Comparison of ENCODE assay signal across 26 cellular contexts in the genomic region with DNA sequence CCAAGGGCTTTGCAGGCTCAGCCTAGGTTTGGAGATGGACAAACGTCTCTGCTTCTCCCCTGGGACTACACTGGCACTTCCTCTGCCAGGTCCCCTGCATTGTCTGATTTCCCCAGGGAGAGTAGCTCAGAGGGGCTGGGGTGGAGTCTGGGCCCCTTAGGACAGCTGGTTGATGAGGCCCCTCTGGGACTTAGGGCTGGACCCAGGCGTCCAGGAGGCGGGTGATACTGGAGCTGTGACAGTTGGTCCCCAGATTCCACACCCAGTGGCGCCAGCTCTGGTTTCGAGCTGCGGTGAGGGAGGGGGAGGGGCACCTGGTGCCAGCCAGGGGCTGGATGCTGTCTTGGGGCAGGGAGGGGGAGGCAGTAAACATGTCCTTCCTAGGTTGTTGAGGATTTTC. TPM values are rescaled to one million over a fixed set of nuclear protein-coding genes. Genes with fewer than 3 reads are reported as not detected.
DNase-seq lines count a peak whose midpoint lies in the region; ATAC-seq and TF ChIP-seq lines count a peak whose summit lies in the region.
"Had no signal": no experiment of that assay in that cellular context is flagged by ENCODE, and none has a peak within 500 bp of the region (broad histone marks: within the 10 kb centered on the region; RNA-seq: fewer than 3 reads in every experiment).

No MANE protein-coding gene starts in this region.

- H3K9me2 ChIP-seq in MM.1S (replicated peaks; ENCODE audit: insufficient read depth, low read length): no peaks in the 10 kb centered on the region

- H3K4me3 Mint-ChIP-seq in CD14-positive monocyte (peak overlapping the region in 1 of 2 donors; percentile 59), endothelial cell (ENCODE audit: unreplicated experiment) (no peak overlapping the region)
- H3K4me3 Mint-ChIP-seq: CD4-positive, alpha-beta memory T cell had no signal

- H3K27me3 Mint-ChIP-seq in CD14-positive monocyte (ENCODE audit: low read depth in 3 of 3): peaks cover 67 to 82% (median 76%) of the 10 kb centered on the region in 3 donors
- H3K27me3 Mint-ChIP-seq in endothelial cell (ENCODE audit: unreplicated experiment): peaks cover 3% of the 10 kb centered on the region

- H3K27ac Mint-ChIP-seq in CD14-positive monocyte (peak overlapping the region in 6 of 7 donors; percentile 35 to 97 (median 55)), endothelial cell (ENCODE audit: unreplicated experiment) (peak overlapping the region; percentile 42)

- H3K4me1 ChIP-seq in MM.1S (ENCODE audit: low read length): peaks cover 11% of the 10 kb centered on the region; the same call in 1 of the 2 replicates

- H3K79me2 ChIP-seq in MM.1S (ENCODE audit: low read length): no peaks in the 10 kb centered on the region

- no peaks in the 10 kb centered on the region for H3K36me3 Mint-ChIP-seq in CD14-positive monocyte
- H3K36me3 Mint-ChIP-seq in endothelial cell (ENCODE audit: low read depth, unreplicated experiment): peaks cover 12% of the 10 kb centered on the region
- H3K36me3 Mint-ChIP-seq: CD4-positive, alpha-beta memory T cell had no signal

- H3K4me1 Mint-ChIP-seq in CD14-positive monocyte (peaks cover 21% of the 10 kb centered on the region), endothelial cell (ENCODE audit: unreplicated experiment) (peaks cover 32% of the 10 kb centered on the region)

- H3K27me3 ChIP-seq in MM.1S (replicated peaks; ENCODE audit: insufficient read depth, low read length): no peaks in the 10 kb centered on the region
- H3K27me3 ChIP-seq: heart left ventricle, tibial nerve had no signal

- H2AFZ ChIP-seq in MM.1S (ENCODE audit: low read length): no peak overlapping the region

- H3K36me3 ChIP-seq in MM.1S (replicated peaks; ENCODE audit: insufficient read depth, low read length): no peaks in the 10 kb centered on the region
- H3K36me3 ChIP-seq: heart left ventricle, tibial nerve had no signal

- no peaks in the 10 kb centered on the region for H4K20me1 ChIP-seq in MM.1S (ENCODE audit: insufficient read depth, low read length)

- DNase-seq in CD14-positive monocyte (ENCODE audit: low spot score) (no peak), MM.1S (no peak), NCI-H82 (lab: John Stamatoyannopoulos, UW) (peak; percentile 99), endothelial cell (ENCODE audit: low spot score) (no peak), T-helper 2 cell (no peak)
- DNase-seq: activated CD4-positive, alpha-beta T cell treated with anti-CD3 and anti-CD28 coated beads, Interleukin-2, amount 50 U/mL, for 1 hour; activated gamma-delta T cell; CD4-positive, alpha-beta memory T cell; DMS79 treated with DMSO at 0.1 percent for 48 hours; HCEC 1CT; heart left ventricle; left ventricle myocardium superior; NCI-H1417 treated with DMSO at 0.1 percent for 48 hours; NCI-H345; small intestine; stimulated activated CD4-positive, alpha-beta T cell treated with anti-CD3 and anti-CD28 coated beads, Interleukin-2, amount 100 ng/mL, for 48 hours; stimulated activated naive CD4-positive, alpha-beta T cell treated with Interleukin-2 at 50 U/mL for 16 hours; SW 1271 had no signal

- intact Hi-C loops in CD14-positive monocyte (cut with micrococcal nuclease): loop anchor here (1.0 to 10.0 kb wide), 4 partner anchors 41 to 138 kb away; no protein-coding TSS in a partner anchor

- no peaks in the 10 kb centered on the region for H3K9me3 ChIP-seq in MM.1S (replicated peaks; ENCODE audit: insufficient read depth, low read length)
- H3K9me3 ChIP-seq: heart left ventricle, tibial nerve had no signal

- no peak overlapping the region for H3K9ac ChIP-seq in MM.1S (ENCODE audit: low read length)

- ATAC-seq in GM21528 (IDR thresholded peaks at IDR 0.05; ENCODE audit: low FRiP score, unreplicated experiment): no peak
- ATAC-seq in GM18498 (IDR thresholded peaks at IDR 0.05; ENCODE audit: unreplicated experiment): no peak
- no peak for ATAC-seq in HG02759 (IDR thresholded peaks at IDR 0.05; ENCODE audit: unreplicated experiment)

- TF ChIP-seq CTCF in CD14-positive monocyte (IDR thresholded peaks at IDR 0.05) (no peak), MM.1S (IDR thresholded peaks at IDR 0.05; ENCODE audit: low read length) (no peak), endothelial cell (IDR thresholded peaks at IDR 0.05; ENCODE audit: unreplicated experiment) (no peak)

- H3K4me2 ChIP-seq in MM.1S (ENCODE audit: low read depth, low read length): 0 out of 2 replicates have a peak overlapping the region, but pooled peaks have one; percentile 3

- no peaks in the 10 kb centered on the region for H3F3A ChIP-seq in MM.1S (ENCODE audit: insufficient read depth, low read length)

- no peak overlapping the region for H3K27ac ChIP-seq in MM.1S (ENCODE audit: low read length)

- H3K9me3 Mint-ChIP-seq in CD14-positive monocyte (peaks cover 0 to 5% (median 0%) of the 10 kb centered on the region in 7 donors), endothelial cell (ENCODE audit: unreplicated experiment) (no peaks in the 10 kb centered on the region)
- H3K9me3 Mint-ChIP-seq: CD4-positive, alpha-beta memory T cell had no signal

- H3K4me3 ChIP-seq in MM.1S (ENCODE audit: low read length): no peak overlapping the region
- H3K4me3 ChIP-seq: heart left ventricle, tibial nerve had no signal

RNA-seq across cellular contexts. Expression of a gene that starts 7.4 kb away (rescaled TPM):
- not detected for polyA plus RNA-seq in CD14-positive monocyte
- 63.9 TPM for total RNA-seq in endothelial cell (ENCODE audit: unreplicated experiment)
- total RNA-seq: CD4-positive, alpha-beta memory T cell; mononuclear cell had no signal
- polyA plus RNA-seq: CD4-positive, alpha-beta memory T cell had no signal

RNA-seq across cellular contexts. Expression of a gene that starts 24.8 kb away (rescaled TPM):
- polyA plus RNA-seq in CD14-positive monocyte: 10 to 100 TPM; 16.5 to 24.7 TPM
- total RNA-seq in endothelial cell (ENCODE audit: unreplicated experiment): 35.8 TPM

RNA-seq across cellular contexts. Expression of a gene that starts 28.7 kb away (rescaled TPM):
- polyA plus RNA-seq in CD14-positive monocyte: not detected
- 1.6 TPM for total RNA-seq in endothelial cell (ENCODE audit: unreplicated experiment)
- total RNA-seq: dermis microvascular lymphatic vessel endothelial cell, heart left ventricle, left ventricle myocardium superior, pulmonary artery endothelial cell, Right ventricle myocardium inferior, tibial nerve had no signal

RNA-seq across cellular contexts. Expression of a gene that starts 35.1 kb away (rescaled TPM):
- polyA plus RNA-seq in CD14-positive monocyte: 100 to 1,000 TPM; 210 to 227 TPM
- total RNA-seq in endothelial cell (ENCODE audit: unreplicated experiment): 82.4 TPM

RNA-seq across cellular contexts. Expression of a gene that starts 36.1 kb away (rescaled TPM):
- polyA plus RNA-seq in CD14-positive monocyte: 1 to 10 TPM; 2.3 to 2.9 TPM
- total RNA-seq in endothelial cell (ENCODE audit: unreplicated experiment): 47.6 TPM
